ENCODE assay signal across 31 cellular contexts in the genomic region with DNA sequence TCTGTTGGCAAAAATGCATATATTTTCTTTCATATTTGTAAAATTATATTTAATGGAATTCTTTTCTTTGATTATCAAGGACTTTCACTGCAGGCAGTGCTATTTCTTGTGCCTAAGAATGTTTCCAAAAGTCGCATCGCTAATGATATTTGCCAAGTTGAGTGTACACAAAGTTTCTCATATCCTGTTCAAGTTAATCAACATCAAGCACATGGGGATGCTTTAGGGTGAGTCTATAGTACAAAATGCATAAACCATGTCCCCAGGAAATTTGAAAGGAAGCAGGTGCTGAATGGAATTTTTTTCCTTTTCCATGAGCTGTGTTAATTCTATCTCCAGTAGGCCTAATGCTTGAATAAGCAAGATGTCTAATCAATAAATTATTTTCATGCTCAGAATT.
"Had no signal": no experiment of that assay in that cellular context is flagged by ENCODE, and none has a peak within 500 bp of the region (broad histone marks: within the 10 kb centered on the region; RNA-seq: fewer than 3 reads in every experiment).

No MANE protein-coding gene starts in this region.

- H3K4me2 ChIP-seq: SK-N-SH had no signal

- DNase-seq: activated CD4-positive, alpha-beta T cell treated with anti-CD3 and anti-CD28 coated beads for 36 hours; activated CD4-positive, alpha-beta T cell treated with anti-CD3 and anti-CD28 coated beads, Interleukin-2, amount 10 ng/mL, durations not matched to agents 7 days and 5 days; activated CD4-positive, alpha-beta T cell treated with anti-CD3 and anti-CD28 coated beads, Interleukin-2, amount 50 U/mL, for 48 hours; activated CD8-positive, alpha-beta memory T cell treated with anti-CD3 and anti-CD28 coated beads for 24 hours; activated CD8-positive, alpha-beta memory T cell treated with anti-CD3 and anti-CD28 coated beads, Interleukin-2, amount 10 ng/mL, durations not matched to agents 7 days and 5 days; activated CD8-positive, alpha-beta memory T cell treated with anti-CD3 and anti-CD28 coated beads, Interleukin-2, amount 50 U/mL, for 48 hours; activated effector memory CD4-positive, alpha-beta T cell treated with Interleukin-2 at 50 U/mL for 16 hours; activated naive CD4-positive, alpha-beta T cell treated with anti-CD3 and anti-CD28 coated beads, Interleukin-2, amount 10 ng/mL, durations not matched to agents 7 days and 5 days; activated naive CD8-positive, alpha-beta T cell treated with anti-CD3 and anti-CD28 coated beads, Interleukin-2, amount 50 U/mL, for 24 hours; activated T-cell treated with anti-CD3 and anti-CD28 coated beads, Interleukin-2, amount 50 U/mL, for 48 hours; anterior cingulate cortex; brain microvascular endothelial cell; central memory CD4-positive, alpha-beta T cell; Kasumi-1; KG1; MM.1S; MV-4-11; NCI-H1092; NCI-H187 treated with DMSO at 0.1 percent for 48 hours; NCI-H2081; NCI-H2171 treated with DMSO at 0.1 percent for 48 hours; NCI-H2227 treated with DMSO at 0.1 percent for 48 hours; NCI-H446; NCI-H524 treated with DMSO at 0.1 percent for 48 hours; Peyer's patch; RPMI8226; SHP77 treated with DMSO at 0.1 percent for 48 hours; SK-N-SH had no signal

- H3K27ac ChIP-seq: brain microvascular endothelial cell, Peyer's patch, SJSA1 had no signal

- H3K9ac ChIP-seq: SK-N-SH had no signal

- H3K9me3 ChIP-seq: Peyer's patch, SJSA1, SK-N-SH had no signal

- FAIRE-seq: TTC549 had no signal

- H3K4me1 ChIP-seq: Peyer's patch had no signal

- H3K27me3 ChIP-seq: brain microvascular endothelial cell, Peyer's patch, SJSA1 had no signal

- H3K4me3 ChIP-seq: Peyer's patch, SJSA1 had no signal

- ATAC-seq: activated CD4-positive, alpha-beta T cell treated with anti-CD3 and anti-CD28 coated beads for 36 hours; activated CD4-positive, CD25-positive, alpha-beta regulatory T cell treated with anti-CD3 and anti-CD28 coated beads, Interleukin-2, amount 50 U/mL, for 24 hours; activated CD8-positive, alpha-beta memory T cell treated with anti-CD3 and anti-CD28 coated beads, Interleukin-2, amount 10 ng/mL, durations not matched to agents 7 days and 5 days; activated naive CD8-positive, alpha-beta T cell treated with anti-CD3 and anti-CD28 coated beads, Interleukin-2, amount 50 U/mL, for 24 hours had no signal

- H3K9me2 ChIP-seq: SK-N-SH had no signal
